Comparison of ENCODE assay signal across 17 cellular contexts in the genomic region with DNA sequence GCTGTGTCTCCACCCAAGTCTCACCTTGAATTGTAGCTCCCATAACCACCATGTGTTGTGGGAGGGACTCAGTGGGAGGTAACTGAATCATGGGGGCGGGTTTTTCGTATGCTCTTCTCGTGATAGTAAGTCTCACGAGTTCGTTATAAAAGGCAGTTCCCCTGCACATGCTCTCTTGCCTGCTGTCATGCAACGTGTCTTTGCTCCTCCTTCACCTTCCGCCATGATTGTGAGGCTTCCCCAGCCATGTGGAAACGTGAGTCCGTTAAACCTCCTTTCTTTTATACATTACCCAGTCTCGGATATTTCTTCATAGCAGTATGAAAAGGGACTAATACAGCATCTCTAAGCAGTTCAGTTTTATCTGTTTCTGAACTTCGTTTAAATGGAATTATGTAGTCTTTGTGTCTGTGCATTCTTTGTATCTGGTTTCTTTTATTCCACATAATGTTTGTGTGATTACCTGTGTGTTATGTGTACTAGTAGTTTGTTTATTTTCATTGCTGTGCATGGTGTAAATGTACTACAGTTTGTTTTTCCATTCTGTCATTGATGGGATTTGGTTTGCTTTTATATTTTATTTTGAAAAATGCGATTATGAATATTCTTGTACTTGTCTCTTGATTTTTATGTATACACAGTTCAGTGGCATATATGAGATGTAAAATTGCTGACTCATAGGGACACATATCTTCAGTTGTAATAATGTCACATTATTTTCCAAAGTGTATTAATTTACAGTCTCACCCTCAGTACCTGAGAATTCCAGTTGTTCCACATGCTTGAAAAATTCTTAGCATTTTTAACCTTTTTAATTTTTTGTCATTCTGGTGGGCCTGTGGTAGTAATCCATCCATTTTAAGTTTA.
"Had no signal": no experiment of that assay in that cellular context is flagged by ENCODE, and none has a peak within 500 bp of the region (broad histone marks: within the 10 kb centered on the region; RNA-seq: fewer than 3 reads in every experiment).

No MANE protein-coding gene starts in this region.

- H3K4me3 ChIP-seq: left ventricle myocardium inferior, lower lobe of right lung, sigmoid colon, skin epidermis, thoracic aorta, transverse colon had no signal

- DNase-seq: effector CD4-positive, alpha-beta T cell; endodermal cell; erythroblast; foreskin keratinocyte; immature natural killer cell; left cardiac atrium; left ventricle myocardium inferior; lower lobe of right lung; natural killer cell; sigmoid colon; stimulated activated CD4-positive, alpha-beta T cell treated with anti-CD3 and anti-CD28 coated beads, Interleukin-2, amount 100 ng/mL, for 24 hours; stimulated activated CD4-positive, alpha-beta T cell treated with anti-CD3 and anti-CD28 coated beads, Interleukin-4, amount 100 ng/mL, for 4 hours; stimulated activated naive B cell treated with anti-CD40 and anti-IgM and Interleukin-4, amounts not matched to agents 10 μg/mL and 1 μg/mL and 100 μg/mL, for 72 hours; stimulated activated naive CD8-positive, alpha-beta T cell treated with anti-CD3 and anti-CD28 coated beads, Interleukin-15, amount 100 ng/mL, for 72 hours; transverse colon had no signal
